ENCODE assay signal across 24 cellular contexts in the genomic region with DNA sequence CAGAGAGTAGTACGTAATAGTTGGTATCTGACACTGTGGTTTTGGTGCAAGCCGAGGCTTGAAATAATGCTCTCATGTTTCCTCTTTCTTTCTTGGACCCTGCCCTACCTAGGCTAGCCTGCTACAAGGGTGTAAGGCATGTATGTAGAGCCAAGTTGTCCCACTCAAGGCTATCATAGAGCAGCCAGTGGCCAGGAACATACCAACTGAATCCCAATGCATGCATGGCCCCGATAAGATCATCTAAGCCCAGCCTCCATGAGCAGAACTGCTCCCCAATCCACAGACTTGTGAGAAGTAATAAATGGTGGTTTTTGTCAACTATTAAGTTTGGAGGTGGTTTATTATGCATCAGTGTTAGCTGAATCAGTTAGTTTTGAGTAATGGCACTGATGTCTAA.
"Had no signal": no experiment of that assay in that cellular context is flagged by ENCODE, and none has a peak within 500 bp of the region (broad histone marks: within the 10 kb centered on the region; RNA-seq: fewer than 3 reads in every experiment).

No MANE protein-coding gene starts in this region.

- H3K27me3 ChIP-seq: esophagus muscularis mucosa, foreskin keratinocyte, left lung had no signal

- H3K36me3 ChIP-seq: esophagus muscularis mucosa, gastroesophageal sphincter, heart right ventricle, left lung, lower lobe of right lung had no signal

- DNase-seq: dermis blood vessel endothelial cell; dorsolateral prefrontal cortex; effector CD4-positive, alpha-beta T cell; effector memory CD4-positive, alpha-beta T cell; foreskin keratinocyte; glutamatergic neuron; head of caudate nucleus; heart right ventricle; hippocampal formation; left cardiac atrium; left lung; left ventricle myocardium superior; lower lobe of right lung; mesenchymal stem cell; mucosa of descending colon; naive B cell had no signal

- H3K4me3 ChIP-seq: coronary artery, dorsolateral prefrontal cortex, esophagus muscularis mucosa, gastroesophageal sphincter, heart right ventricle, left lung, lower lobe of right lung, mucosa of descending colon had no signal

- H3K4me1 ChIP-seq: esophagus muscularis mucosa, foreskin keratinocyte, gastroesophageal sphincter, heart right ventricle, left lung, lower lobe of right lung had no signal

- ATAC-seq: foreskin keratinocyte, gastroesophageal sphincter, heart right ventricle, left cardiac atrium, left lung, left ventricle myocardium superior, lower lobe of right lung, mucosa of descending colon had no signal

- FAIRE-seq: colon, endothelial cell of umbilical vein, frontal cortex, islet of Langerhans, keratinocyte had no signal

- H3K27ac ChIP-seq: coronary artery, dorsolateral prefrontal cortex, esophagus muscularis mucosa, foreskin keratinocyte, gastroesophageal sphincter, heart right ventricle, left lung, lower lobe of right lung had no signal

- H3K9me3 ChIP-seq: esophagus muscularis mucosa, gastroesophageal sphincter, heart right ventricle, left lung, lower lobe of right lung, mucosa of descending colon had no signal
